In the genomic region with DNA sequence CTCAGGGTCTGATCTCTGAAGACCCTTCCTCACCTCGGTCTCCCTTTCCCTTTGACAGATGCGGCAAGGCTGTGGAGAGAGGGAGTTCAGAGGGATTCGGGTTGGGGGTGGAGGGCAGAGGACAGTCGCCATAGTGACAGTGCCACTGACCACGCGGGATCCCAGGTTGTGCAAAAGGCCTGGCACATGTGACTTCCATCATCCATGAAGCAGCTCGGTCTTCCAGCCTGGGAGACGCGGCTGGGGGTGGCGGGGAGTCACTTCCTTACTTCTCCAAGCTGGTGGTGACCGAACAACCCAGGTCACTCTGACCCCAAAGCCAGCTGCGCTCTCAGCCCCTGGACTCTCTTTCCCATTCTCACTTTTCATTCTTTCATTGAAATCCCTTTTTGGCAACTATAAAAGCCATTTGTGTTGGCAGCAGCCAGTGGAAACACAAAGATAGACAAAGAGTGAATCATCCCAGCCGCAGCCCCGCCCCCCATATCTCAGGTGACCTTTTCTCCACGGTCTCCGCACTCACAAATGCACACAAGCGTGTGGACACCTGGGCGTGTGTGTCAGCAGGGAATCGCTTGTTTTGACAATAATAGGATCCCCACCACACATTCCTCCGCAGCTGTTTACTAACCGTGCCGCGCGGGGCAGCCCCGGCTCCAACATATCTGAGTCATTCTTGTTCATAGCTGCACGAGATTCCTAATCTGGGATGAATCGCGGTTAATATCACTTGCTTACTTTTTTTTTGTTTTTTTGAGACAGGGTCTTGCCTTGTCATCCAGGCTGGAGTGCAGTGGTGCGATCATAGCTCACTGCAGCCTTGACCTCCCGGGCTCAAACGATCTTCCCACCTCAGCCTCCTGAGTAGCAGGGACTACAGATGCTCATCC, we compare ENCODE assay signal across 2 cellular contexts.
TF ChIP-seq lines count a peak whose summit lies in the region.

No MANE protein-coding gene starts in this region.

TF ChIP-seq in K562, 482 proteins besides CTCF, POLR2A, EP300 and RAD21 (continued from another document and continues in another):
- TF ChIP-seq FOXP1 (CRISPR knock-in tag; IDR thresholded peaks at IDR 0.05) (peak; percentile 42; the same call in 1 of the 2 replicates), FOSL1 (tag; conservative IDR thresholded peaks at IDR 0.05) (peak; percentile 99), NBN (IDR thresholded peaks at IDR 0.05; ENCODE audit: low read depth) (peak; percentile 70; the same call in 1 of the 2 replicates), SPI1 (IDR thresholded peaks at IDR 0.05; ENCODE audit: borderline replicate concordance, low read depth, low read length) (peak; percentile 58; the same call in 1 of the 2 replicates), ZNF239 (CRISPR knock-in tag; IDR thresholded peaks at IDR 0.05) (no peak), L3MBTL2 (IDR thresholded peaks at IDR 0.05) (peak; percentile 58; the same call in 1 of the 2 replicates), MBD2 (IDR thresholded peaks at IDR 0.05; ENCODE audit: borderline replicate concordance, low read depth) (0 out of 2 replicates have a peak, but pooled peaks have one; percentile 16), SMAD3 (CRISPR knock-in tag; conservative IDR thresholded peaks at IDR 0.05) (0 out of 2 replicates have a peak, but pooled peaks have one; percentile 29), TCF7 (IDR thresholded peaks at IDR 0.05; ENCODE audit: borderline replicate concordance) (0 out of 2 replicates have a peak, but pooled peaks have one; percentile 21)
- TF ChIP-seq, protein P1, sequence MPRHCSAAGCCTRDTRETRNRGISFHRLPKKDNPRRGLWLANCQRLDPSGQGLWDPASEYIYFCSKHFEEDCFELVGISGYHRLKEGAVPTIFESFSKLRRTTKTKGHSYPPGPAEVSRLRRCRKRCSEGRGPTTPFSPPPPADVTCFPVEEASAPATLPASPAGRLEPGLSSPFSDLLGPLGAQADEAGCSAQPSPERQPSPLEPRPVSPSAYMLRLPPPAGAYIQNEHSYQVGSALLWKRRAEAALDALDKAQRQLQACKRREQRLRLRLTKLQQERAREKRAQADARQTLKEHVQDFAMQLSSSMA (CRISPR knock-in tag; IDR thresholded peaks at IDR 0.05), result 0 out of 2 replicates have a peak, but pooled peaks have one; percentile 53
- TF ChIP-seq, protein P2, sequence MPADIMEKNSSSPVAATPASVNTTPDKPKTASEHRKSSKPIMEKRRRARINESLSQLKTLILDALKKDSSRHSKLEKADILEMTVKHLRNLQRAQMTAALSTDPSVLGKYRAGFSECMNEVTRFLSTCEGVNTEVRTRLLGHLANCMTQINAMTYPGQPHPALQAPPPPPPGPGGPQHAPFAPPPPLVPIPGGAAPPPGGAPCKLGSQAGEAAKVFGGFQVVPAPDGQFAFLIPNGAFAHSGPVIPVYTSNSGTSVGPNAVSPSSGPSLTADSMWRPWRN (IDR thresholded peaks at IDR 0.05; ENCODE audit: low read depth), result peak; percentile 75; the same call in 1 of the 2 replicates
- TF ChIP-seq, protein P3, sequence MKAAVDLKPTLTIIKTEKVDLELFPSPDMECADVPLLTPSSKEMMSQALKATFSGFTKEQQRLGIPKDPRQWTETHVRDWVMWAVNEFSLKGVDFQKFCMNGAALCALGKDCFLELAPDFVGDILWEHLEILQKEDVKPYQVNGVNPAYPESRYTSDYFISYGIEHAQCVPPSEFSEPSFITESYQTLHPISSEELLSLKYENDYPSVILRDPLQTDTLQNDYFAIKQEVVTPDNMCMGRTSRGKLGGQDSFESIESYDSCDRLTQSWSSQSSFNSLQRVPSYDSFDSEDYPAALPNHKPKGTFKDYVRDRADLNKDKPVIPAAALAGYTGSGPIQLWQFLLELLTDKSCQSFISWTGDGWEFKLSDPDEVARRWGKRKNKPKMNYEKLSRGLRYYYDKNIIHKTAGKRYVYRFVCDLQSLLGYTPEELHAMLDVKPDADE (conservative IDR thresholded peaks at IDR 0.05; ENCODE audit: control insufficient read depth, low read depth, low read length), result no peak
- TF ChIP-seq, protein P4, sequence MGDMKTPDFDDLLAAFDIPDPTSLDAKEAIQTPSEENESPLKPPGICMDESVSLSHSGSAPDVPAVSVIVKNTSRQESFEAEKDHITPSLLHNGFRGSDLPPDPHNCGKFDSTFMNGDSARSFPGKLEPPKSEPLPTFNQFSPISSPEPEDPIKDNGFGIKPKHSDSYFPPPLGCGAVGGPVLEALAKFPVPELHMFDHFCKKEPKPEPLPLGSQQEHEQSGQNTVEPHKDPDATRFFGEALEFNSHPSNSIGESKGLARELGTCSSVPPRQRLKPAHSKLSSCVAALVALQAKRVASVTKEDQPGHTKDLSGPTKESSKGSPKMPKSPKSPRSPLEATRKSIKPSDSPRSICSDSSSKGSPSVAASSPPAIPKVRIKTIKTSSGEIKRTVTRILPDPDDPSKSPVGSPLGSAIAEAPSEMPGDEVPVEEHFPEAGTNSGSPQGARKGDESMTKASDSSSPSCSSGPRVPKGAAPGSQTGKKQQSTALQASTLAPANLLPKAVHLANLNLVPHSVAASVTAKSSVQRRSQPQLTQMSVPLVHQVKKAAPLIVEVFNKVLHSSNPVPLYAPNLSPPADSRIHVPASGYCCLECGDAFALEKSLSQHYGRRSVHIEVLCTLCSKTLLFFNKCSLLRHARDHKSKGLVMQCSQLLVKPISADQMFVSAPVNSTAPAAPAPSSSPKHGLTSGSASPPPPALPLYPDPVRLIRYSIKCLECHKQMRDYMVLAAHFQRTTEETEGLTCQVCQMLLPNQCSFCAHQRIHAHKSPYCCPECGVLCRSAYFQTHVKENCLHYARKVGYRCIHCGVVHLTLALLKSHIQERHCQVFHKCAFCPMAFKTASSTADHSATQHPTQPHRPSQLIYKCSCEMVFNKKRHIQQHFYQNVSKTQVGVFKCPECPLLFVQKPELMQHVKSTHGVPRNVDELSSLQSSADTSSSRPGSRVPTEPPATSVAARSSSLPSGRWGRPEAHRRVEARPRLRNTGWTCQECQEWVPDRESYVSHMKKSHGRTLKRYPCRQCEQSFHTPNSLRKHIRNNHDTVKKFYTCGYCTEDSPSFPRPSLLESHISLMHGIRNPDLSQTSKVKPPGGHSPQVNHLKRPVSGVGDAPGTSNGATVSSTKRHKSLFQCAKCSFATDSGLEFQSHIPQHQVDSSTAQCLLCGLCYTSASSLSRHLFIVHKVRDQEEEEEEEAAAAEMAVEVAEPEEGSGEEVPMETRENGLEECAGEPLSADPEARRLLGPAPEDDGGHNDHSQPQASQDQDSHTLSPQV (IDR thresholded peaks at IDR 0.05), result peak; percentile 80
- TF ChIP-seq, protein P5, sequence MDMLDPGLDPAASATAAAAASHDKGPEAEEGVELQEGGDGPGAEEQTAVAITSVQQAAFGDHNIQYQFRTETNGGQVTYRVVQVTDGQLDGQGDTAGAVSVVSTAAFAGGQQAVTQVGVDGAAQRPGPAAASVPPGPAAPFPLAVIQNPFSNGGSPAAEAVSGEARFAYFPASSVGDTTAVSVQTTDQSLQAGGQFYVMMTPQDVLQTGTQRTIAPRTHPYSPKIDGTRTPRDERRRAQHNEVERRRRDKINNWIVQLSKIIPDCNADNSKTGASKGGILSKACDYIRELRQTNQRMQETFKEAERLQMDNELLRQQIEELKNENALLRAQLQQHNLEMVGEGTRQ (CRISPR knock-in tag; IDR thresholded peaks at IDR 0.05), result no peak

TF ChIP-seq in HepG2, 621 proteins besides CTCF, POLR2A, EP300 and RAD21 (continued from another document and continues in another):
- TF ChIP-seq, protein P6, sequence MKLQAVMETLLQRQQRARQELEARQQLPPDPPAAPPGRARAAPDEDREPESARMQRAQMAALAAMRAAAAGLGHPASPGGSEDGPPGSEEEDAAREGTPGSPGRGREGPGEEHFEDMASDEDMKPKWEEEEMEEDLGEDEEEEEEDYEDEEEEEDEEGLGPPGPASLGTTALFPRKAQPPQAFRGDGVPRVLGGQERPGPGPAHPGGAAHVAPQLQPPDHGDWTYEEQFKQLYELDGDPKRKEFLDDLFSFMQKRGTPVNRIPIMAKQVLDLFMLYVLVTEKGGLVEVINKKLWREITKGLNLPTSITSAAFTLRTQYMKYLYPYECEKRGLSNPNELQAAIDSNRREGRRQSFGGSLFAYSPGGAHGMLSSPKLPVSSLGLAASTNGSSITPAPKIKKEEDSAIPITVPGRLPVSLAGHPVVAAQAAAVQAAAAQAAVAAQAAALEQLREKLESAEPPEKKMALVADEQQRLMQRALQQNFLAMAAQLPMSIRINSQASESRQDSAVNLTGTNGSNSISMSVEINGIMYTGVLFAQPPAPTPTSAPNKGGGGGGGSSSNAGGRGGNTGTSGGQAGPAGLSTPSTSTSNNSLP (IDR thresholded peaks at IDR 0.05; ENCODE audit: low read depth, low read length), result peak; percentile 18; the same call in 1 of the 2 replicates
- TF ChIP-seq SIN3B (IDR thresholded peaks at IDR 0.05; ENCODE audit: low read length) (no peak), ZNF589 (CRISPR knock-in tag; conservative IDR thresholded peaks at IDR 0.05) (no peak), HIVEP1 (CRISPR knock-in tag; IDR thresholded peaks at IDR 0.05) (0 out of 2 replicates have a peak, but pooled peaks have one; percentile 25), FOXK2 (IDR thresholded peaks at IDR 0.05) (peak; percentile 44; the same call in 1 of the 2 replicates), CBX5 (CRISPR knock-in tag; IDR thresholded peaks at IDR 0.05; ENCODE audit: borderline replicate concordance) (peak; percentile 47; the same call in 1 of the 2 replicates), ZNF672 (CRISPR knock-in tag; IDR thresholded peaks at IDR 0.05) (no peak), ZNF136 (CRISPR knock-in tag; IDR thresholded peaks at IDR 0.05; ENCODE audit: low read depth) (no peak), HMG20A (CRISPR knock-in tag; IDR thresholded peaks at IDR 0.05; ENCODE audit: borderline replicate concordance) (peak; percentile 43; the same call in 1 of the 2 replicates), FOXA1 (IDR thresholded peaks at IDR 0.05) (no peak), FOXA1 (CRISPR knock-in tag; IDR thresholded peaks at IDR 0.05) (peak; percentile 58)
- TF ChIP-seq, protein P7, sequence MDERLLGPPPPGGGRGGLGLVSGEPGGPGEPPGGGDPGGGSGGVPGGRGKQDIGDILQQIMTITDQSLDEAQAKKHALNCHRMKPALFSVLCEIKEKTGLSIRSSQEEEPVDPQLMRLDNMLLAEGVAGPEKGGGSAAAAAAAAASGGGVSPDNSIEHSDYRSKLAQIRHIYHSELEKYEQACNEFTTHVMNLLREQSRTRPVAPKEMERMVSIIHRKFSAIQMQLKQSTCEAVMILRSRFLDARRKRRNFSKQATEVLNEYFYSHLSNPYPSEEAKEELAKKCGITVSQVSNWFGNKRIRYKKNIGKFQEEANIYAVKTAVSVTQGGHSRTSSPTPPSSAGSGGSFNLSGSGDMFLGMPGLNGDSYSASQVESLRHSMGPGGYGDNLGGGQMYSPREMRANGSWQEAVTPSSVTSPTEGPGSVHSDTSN (CRISPR knock-in tag; IDR thresholded peaks at IDR 0.05), result no peak
- TF ChIP-seq, protein P8, sequence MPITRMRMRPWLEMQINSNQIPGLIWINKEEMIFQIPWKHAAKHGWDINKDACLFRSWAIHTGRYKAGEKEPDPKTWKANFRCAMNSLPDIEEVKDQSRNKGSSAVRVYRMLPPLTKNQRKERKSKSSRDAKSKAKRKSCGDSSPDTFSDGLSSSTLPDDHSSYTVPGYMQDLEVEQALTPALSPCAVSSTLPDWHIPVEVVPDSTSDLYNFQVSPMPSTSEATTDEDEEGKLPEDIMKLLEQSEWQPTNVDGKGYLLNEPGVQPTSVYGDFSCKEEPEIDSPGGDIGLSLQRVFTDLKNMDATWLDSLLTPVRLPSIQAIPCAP (CRISPR knock-in tag; IDR thresholded peaks at IDR 0.05; ENCODE audit: low read depth), result no peak
- TF ChIP-seq, protein P9, sequence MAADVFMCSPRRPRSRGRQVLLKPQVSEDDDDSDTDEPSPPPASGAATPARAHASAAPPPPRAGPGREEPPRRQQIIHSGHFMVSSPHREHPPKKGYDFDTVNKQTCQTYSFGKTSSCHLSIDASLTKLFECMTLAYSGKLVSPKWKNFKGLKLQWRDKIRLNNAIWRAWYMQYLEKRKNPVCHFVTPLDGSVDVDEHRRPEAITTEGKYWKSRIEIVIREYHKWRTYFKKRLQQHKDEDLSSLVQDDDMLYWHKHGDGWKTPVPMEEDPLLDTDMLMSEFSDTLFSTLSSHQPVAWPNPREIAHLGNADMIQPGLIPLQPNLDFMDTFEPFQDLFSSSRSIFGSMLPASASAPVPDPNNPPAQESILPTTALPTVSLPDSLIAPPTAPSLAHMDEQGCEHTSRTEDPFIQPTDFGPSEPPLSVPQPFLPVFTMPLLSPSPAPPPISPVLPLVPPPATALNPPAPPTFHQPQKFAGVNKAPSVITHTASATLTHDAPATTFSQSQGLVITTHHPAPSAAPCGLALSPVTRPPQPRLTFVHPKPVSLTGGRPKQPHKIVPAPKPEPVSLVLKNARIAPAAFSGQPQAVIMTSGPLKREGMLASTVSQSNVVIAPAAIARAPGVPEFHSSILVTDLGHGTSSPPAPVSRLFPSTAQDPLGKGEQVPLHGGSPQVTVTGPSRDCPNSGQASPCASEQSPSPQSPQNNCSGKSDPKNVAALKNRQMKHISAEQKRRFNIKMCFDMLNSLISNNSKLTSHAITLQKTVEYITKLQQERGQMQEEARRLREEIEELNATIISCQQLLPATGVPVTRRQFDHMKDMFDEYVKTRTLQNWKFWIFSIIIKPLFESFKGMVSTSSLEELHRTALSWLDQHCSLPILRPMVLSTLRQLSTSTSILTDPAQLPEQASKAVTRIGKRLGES (CRISPR knock-in tag; IDR thresholded peaks at IDR 0.05; ENCODE audit: borderline replicate concordance), result no peak
- TF ChIP-seq, protein P10, sequence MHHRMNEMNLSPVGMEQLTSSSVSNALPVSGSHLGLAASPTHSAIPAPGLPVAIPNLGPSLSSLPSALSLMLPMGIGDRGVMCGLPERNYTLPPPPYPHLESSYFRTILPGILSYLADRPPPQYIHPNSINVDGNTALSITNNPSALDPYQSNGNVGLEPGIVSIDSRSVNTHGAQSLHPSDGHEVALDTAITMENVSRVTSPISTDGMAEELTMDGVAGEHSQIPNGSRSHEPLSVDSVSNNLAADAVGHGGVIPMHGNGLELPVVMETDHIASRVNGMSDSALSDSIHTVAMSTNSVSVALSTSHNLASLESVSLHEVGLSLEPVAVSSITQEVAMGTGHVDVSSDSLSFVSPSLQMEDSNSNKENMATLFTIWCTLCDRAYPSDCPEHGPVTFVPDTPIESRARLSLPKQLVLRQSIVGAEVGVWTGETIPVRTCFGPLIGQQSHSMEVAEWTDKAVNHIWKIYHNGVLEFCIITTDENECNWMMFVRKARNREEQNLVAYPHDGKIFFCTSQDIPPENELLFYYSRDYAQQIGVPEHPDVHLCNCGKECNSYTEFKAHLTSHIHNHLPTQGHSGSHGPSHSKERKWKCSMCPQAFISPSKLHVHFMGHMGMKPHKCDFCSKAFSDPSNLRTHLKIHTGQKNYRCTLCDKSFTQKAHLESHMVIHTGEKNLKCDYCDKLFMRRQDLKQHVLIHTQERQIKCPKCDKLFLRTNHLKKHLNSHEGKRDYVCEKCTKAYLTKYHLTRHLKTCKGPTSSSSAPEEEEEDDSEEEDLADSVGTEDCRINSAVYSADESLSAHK (CRISPR knock-in tag; IDR thresholded peaks at IDR 0.05; ENCODE audit: borderline replicate concordance), result no peak
- TF ChIP-seq, protein P11, sequence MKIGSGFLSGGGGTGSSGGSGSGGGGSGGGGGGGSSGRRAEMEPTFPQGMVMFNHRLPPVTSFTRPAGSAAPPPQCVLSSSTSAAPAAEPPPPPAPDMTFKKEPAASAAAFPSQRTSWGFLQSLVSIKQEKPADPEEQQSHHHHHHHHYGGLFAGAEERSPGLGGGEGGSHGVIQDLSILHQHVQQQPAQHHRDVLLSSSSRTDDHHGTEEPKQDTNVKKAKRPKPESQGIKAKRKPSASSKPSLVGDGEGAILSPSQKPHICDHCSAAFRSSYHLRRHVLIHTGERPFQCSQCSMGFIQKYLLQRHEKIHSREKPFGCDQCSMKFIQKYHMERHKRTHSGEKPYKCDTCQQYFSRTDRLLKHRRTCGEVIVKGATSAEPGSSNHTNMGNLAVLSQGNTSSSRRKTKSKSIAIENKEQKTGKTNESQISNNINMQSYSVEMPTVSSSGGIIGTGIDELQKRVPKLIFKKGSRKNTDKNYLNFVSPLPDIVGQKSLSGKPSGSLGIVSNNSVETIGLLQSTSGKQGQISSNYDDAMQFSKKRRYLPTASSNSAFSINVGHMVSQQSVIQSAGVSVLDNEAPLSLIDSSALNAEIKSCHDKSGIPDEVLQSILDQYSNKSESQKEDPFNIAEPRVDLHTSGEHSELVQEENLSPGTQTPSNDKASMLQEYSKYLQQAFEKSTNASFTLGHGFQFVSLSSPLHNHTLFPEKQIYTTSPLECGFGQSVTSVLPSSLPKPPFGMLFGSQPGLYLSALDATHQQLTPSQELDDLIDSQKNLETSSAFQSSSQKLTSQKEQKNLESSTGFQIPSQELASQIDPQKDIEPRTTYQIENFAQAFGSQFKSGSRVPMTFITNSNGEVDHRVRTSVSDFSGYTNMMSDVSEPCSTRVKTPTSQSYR (CRISPR knock-in tag; IDR thresholded peaks at IDR 0.05; ENCODE audit: borderline replicate concordance), result peak; percentile 49; the same call in 1 of the 2 replicates
